2 cellular contexts compared by ENCODE assay signal in genomic region chr15:48696627-48697312, GRCh38.
TF ChIP-seq lines count a peak whose summit lies in the region.

No MANE protein-coding gene starts in this region.

TF ChIP-seq in SK-N-SH, 30 proteins besides CTCF, POLR2A, EP300 and RAD21:
- TF ChIP-seq TCF12 (IDR thresholded peaks at IDR 0.05): peak; percentile 21; the same call in 1 of the 2 replicates
- TF ChIP-seq PBX3 (IDR thresholded peaks at IDR 0.05): peak; percentile 42; the same call in 1 of the 2 replicates
- peak; percentile 43 for TF ChIP-seq NFIC (IDR thresholded peaks at IDR 0.05; ENCODE audit: borderline replicate concordance)
- no peak for TF ChIP-seq JUND (IDR thresholded peaks at IDR 0.05)

TF ChIP-seq in endothelial cell of umbilical vein, 7 proteins besides CTCF, POLR2A, EP300 and RAD21:
- peak; percentile 44 for TF ChIP-seq FOS (IDR thresholded peaks at IDR 0.05; ENCODE audit: borderline replicate concordance, insufficient read depth, low read length)
- TF ChIP-seq JUN (IDR thresholded peaks at IDR 0.05; ENCODE audit: borderline replicate concordance, insufficient read depth, insufficient read length, low read depth): peak; percentile 32
- no peak for TF ChIP-seq POLR2AphosphoS5 (IDR thresholded peaks at IDR 0.05; ENCODE audit: insufficient read depth, low read depth, low read length)
- TF ChIP-seq GATA2 (IDR thresholded peaks at IDR 0.05; ENCODE audit: insufficient read depth, insufficient read length, low read depth, low read length): peak; percentile 92
- TF ChIP-seq EZH2 (IDR thresholded peaks at IDR 0.05; ENCODE audit: borderline replicate concordance, low read depth, low read length, severe bottlenecking): no peak
